9 cellular contexts compared by ENCODE assay signal in genomic region chr5:96957125-96958041, GRCh38. TPM values are rescaled to one million over a fixed set of nuclear protein-coding genes. Genes with fewer than 3 reads are reported as not detected.
DNase-seq lines count a peak whose midpoint lies in the region; ATAC-seq and TF ChIP-seq lines count a peak whose summit lies in the region.
"Had no signal": no experiment of that assay in that cellular context is flagged by ENCODE, and none has a peak within 500 bp of the region (broad histone marks: within the 10 kb centered on the region; RNA-seq: fewer than 3 reads in every experiment).

No MANE protein-coding gene starts in this region.

- H3K9me3 Mint-ChIP-seq in activated T-helper 17 cell treated with anti-CD3 and anti-CD28 coated beads, Interleukin-2, amount 50 U/mL, for 72 hours = no peaks in the 10 kb centered on the region
- H3K9me3 Mint-ChIP-seq in type B pancreatic cell = no peaks in the 10 kb centered on the region

- peak overlapping the region; percentile 55 for H3K27ac Mint-ChIP-seq in activated T-helper 17 cell treated with anti-CD3 and anti-CD28 coated beads, Interleukin-2, amount 50 U/mL, for 72 hours
- H3K27ac Mint-ChIP-seq in type B pancreatic cell = no peak overlapping the region

- no peak for DNase-seq in anterior cingulate cortex (lab: John Stamatoyannopoulos, UW)
- DNase-seq in type B pancreatic cell (ENCODE audit: extremely low spot score, unreplicated experiment) = no peak
- no peak for DNase-seq in NK-92 (lab: John Stamatoyannopoulos, UW; ENCODE audit: unreplicated experiment)
- DNase-seq in NCI-H774 (lab: John Stamatoyannopoulos, UW) = no peak
- DNase-seq: stomach had no signal

- ATAC-seq in GM18870 (IDR thresholded peaks at IDR 0.05; ENCODE audit: unreplicated experiment) = peak; percentile 47
- peak; percentile 47 for ATAC-seq in HG03045 (IDR thresholded peaks at IDR 0.05; ENCODE audit: unreplicated experiment)
- peak; percentile 94 for ATAC-seq in activated T-helper 17 cell treated with anti-CD3 and anti-CD28 coated beads, Interleukin-2, amount 50 U/mL, for 72 hours (replicated peaks)

- peak overlapping the region; percentile 84; the same call in 1 of the 2 replicates for H3K27ac ChIP-seq in C4-2B

- peak overlapping the region; percentile 76 for H3K4me3 Mint-ChIP-seq in activated T-helper 17 cell treated with anti-CD3 and anti-CD28 coated beads, Interleukin-2, amount 50 U/mL, for 72 hours
- H3K4me3 Mint-ChIP-seq in type B pancreatic cell = no peak overlapping the region

- peaks cover 60% of the 10 kb centered on the region for H3K4me1 Mint-ChIP-seq in activated T-helper 17 cell treated with anti-CD3 and anti-CD28 coated beads, Interleukin-2, amount 50 U/mL, for 72 hours
- peaks cover 18% of the 10 kb centered on the region for H3K4me1 Mint-ChIP-seq in type B pancreatic cell (ENCODE audit: unreplicated experiment)

- H3K36me3 Mint-ChIP-seq in activated T-helper 17 cell treated with anti-CD3 and anti-CD28 coated beads, Interleukin-2, amount 50 U/mL, for 72 hours (ENCODE audit: low read depth) = no peaks in the 10 kb centered on the region
- peaks cover 8% of the 10 kb centered on the region for H3K36me3 Mint-ChIP-seq in type B pancreatic cell

- TF ChIP-seq CTCF in C4-2B (conservative IDR thresholded peaks at IDR 0.05) (no peak), type B pancreatic cell (conservative IDR thresholded peaks at IDR 0.05) (no peak)

- no peaks in the 10 kb centered on the region for H3K27me3 Mint-ChIP-seq in activated T-helper 17 cell treated with anti-CD3 and anti-CD28 coated beads, Interleukin-2, amount 50 U/mL, for 72 hours
- no peaks in the 10 kb centered on the region for H3K27me3 Mint-ChIP-seq in type B pancreatic cell

RNA-seq across cellular contexts. Expression of gene LNPEP, which starts 21.5 kb away (rescaled TPM):
- 10 to 100 TPM; 45.0 to 52.7 TPM for total RNA-seq in activated T-helper 17 cell treated with anti-CD3 and anti-CD28 coated beads, Interleukin-2, amount 50 U/mL, for 72 hours
- total RNA-seq in type B pancreatic cell (ENCODE audit: low replicate concordance) = 20.9 and 38.1 TPM in 2 replicates
